9 cellular contexts compared by ENCODE assay signal in the genomic region with DNA sequence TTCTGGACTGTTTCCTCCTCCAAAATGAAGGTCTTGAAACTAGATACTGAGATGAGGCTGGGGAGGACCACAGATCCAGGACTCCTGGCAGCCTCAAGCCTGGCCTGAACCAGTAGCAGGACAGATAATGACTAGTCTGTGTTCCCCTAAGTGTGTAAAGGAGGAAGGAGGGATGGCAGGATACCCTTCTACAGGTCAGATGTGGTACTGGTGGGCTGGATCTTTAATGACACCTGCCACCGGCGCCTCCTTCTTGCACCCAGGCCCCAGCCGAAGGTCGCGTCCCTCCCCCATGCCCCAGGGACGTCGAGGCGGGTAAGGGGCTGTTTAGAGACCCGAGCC. TPM values are rescaled to one million over a fixed set of nuclear protein-coding genes. Genes with fewer than 3 reads are reported as not detected.
A peak's percentile ranks its signal among the peaks of the same experiment; 100 is the strongest.
DNase-seq lines count a peak whose midpoint lies in the region; ATAC-seq, FAIRE-seq and TF ChIP-seq lines count a peak whose summit lies in the region.
"Had no signal": no experiment of that assay in that cellular context is flagged by ENCODE, and none has a peak within 500 bp of the region (broad histone marks: within the 10 kb centered on the region; RNA-seq: fewer than 3 reads in every experiment).

No MANE protein-coding gene starts in this region.

- H3K4me1 Mint-ChIP-seq in natural killer cell treated with Interleukin-12 subunit alpha and Interleukin-12 subunit beta and Interleukin-15 and Interleukin-18, amount 100 ng/mL, for 72 hours (ENCODE audit: low read depth in 2 of 2), result peaks cover 9 to 16% of the 10 kb centered on the region in 2 donors

- dilution Hi-C loops in endothelial cell of umbilical vein (cut with MboI; ENCODE audit: extremely low pct_ligation_motif_present, low sequenced_read_pairs), result no loop called here

- peaks cover 8% of the 10 kb centered on the region for H3K4me1 ChIP-seq in Panc1 (ENCODE audit: control insufficient read depth, insufficient read depth, low read length)
- peaks cover 12% of the 10 kb centered on the region for H3K4me1 ChIP-seq in endothelial cell of umbilical vein (ENCODE audit: control insufficient read depth, extremely low read depth, insufficient read depth, low read length)

- DNase-seq in GM20000 (ENCODE audit: low spot score) (peak; percentile 42), Panc1 (ENCODE audit: low read depth, low spot score) (no peak), endothelial cell of umbilical vein (ENCODE audit: low read depth, low spot score) (peak; percentile 14), LoVo (ENCODE audit: low spot score) (no peak), DMS114 treated with DMSO at 0.1 percent for 48 hours (lab: John Stamatoyannopoulos, UW; ENCODE audit: unreplicated experiment) (no peak), NCI-H2171 (lab: John Stamatoyannopoulos, UW) (no peak)
- DNase-seq in natural killer cell treated with Interleukin-12 subunit alpha and Interleukin-12 subunit beta and Interleukin-15 and Interleukin-18, amount 100 ng/mL, for 72 hours (ENCODE audit: low spot score), result no peak

- in situ Hi-C loops in Panc1 (cut with HindIII; ENCODE audit: low pct_unique_long_range_greater_than_20kb, low sequenced_read_pairs), result no loop called here

- no peaks in the 10 kb centered on the region for H3K27me3 Mint-ChIP-seq in natural killer cell treated with Interleukin-12 subunit alpha and Interleukin-12 subunit beta and Interleukin-15 and Interleukin-18, amount 100 ng/mL, for 72 hours

- H3K9me3 ChIP-seq in Panc1 (ENCODE audit: control insufficient read depth, insufficient read depth, low read depth, low read length), result no peaks in the 10 kb centered on the region
- no peaks in the 10 kb centered on the region for H3K9me3 ChIP-seq in endothelial cell of umbilical vein (replicated peaks; ENCODE audit: control insufficient read depth, insufficient read depth, low read length)

- no peak overlapping the region for H2AFZ ChIP-seq in endothelial cell of umbilical vein (ENCODE audit: low read depth, low read length)

- CTCF ChIA-PET in Panc1 (lab: Charles Lee), result no interaction called here
- CTCF ChIA-PET in endothelial cell of umbilical vein (lab: Charles Lee), result interaction anchor here (0.7 to 2.5 kb wide), 6 partner anchors 13 to 329 kb away, joined by 3 to 19 read pairs (median 8); a partner anchor contains a TSS

- no peak for TF ChIP-seq CTCF in GM20000 (IDR thresholded peaks at IDR 0.05; ENCODE audit: extremely low read depth, missing control alignments)
- TF ChIP-seq CTCF in Panc1 (IDR thresholded peaks at IDR 0.05), result no peak
- TF ChIP-seq CTCF in endothelial cell of umbilical vein (IDR thresholded peaks at IDR 0.05; ENCODE audit: extremely low read depth in 1 of 2, insufficient read depth in 1 of 2, low read depth in 1 of 2, low read length in 2 of 2), result no peak

- no peaks in the 10 kb centered on the region for H3K36me3 Mint-ChIP-seq in natural killer cell treated with Interleukin-12 subunit alpha and Interleukin-12 subunit beta and Interleukin-15 and Interleukin-18, amount 100 ng/mL, for 72 hours

- peak overlapping the region; percentile 72 for H3K4me2 ChIP-seq in endothelial cell of umbilical vein (ENCODE audit: insufficient read depth, low read length)

- peak overlapping the region; percentile 65 for H3K9ac ChIP-seq in endothelial cell of umbilical vein (replicated peaks; ENCODE audit: extremely low read depth, insufficient read depth, low read length)

- peaks cover 14% of the 10 kb centered on the region for H3K79me2 ChIP-seq in endothelial cell of umbilical vein (ENCODE audit: control insufficient read depth, insufficient read depth, low read length)

- intact Hi-C loops in Panc1 (cut with micrococcal nuclease; ENCODE audit: unreplicated experiment), result no loop called here
- intact Hi-C loops in endothelial cell of umbilical vein (cut with micrococcal nuclease), result loop anchor here (1.0 to 2.0 kb wide), 3 partner anchors 13 to 25 kb away; a partner anchor contains a TSS

- TF ChIP-seq POLR2A in endothelial cell of umbilical vein (IDR thresholded peaks at IDR 0.05; ENCODE audit: low read depth, low read length), result no peak

- no TSS peak for BruUV-seq in Panc1 (replicated peaks; lab: Mats Ljungman, UMichigan)
- BruUV-seq in endothelial cell of umbilical vein (replicated peaks; lab: Mats Ljungman, UMichigan), result TSS peak; percentile 0

- H3K27ac ChIP-seq in Panc1 (ENCODE audit: low read length), result peak overlapping the region; percentile 92
- H3K27ac ChIP-seq in endothelial cell of umbilical vein (ENCODE audit: insufficient read depth, low read depth, low read length), result peak overlapping the region; percentile 58

- ATAC-seq in Panc1 (no peak), HG02623 (IDR thresholded peaks at IDR 0.05; ENCODE audit: unreplicated experiment) (no peak)
- no peak for ATAC-seq in natural killer cell treated with Interleukin-12 subunit alpha and Interleukin-12 subunit beta and Interleukin-15 and Interleukin-18, amount 100 ng/mL, for 72 hours

- no peaks in the 10 kb centered on the region for H3K9me1 ChIP-seq in endothelial cell of umbilical vein (replicated peaks; ENCODE audit: control insufficient read depth, extremely low read depth, insufficient read depth, low read length)

- peak overlapping the region; percentile 89 for H3K4me3 Mint-ChIP-seq in natural killer cell treated with Interleukin-12 subunit alpha and Interleukin-12 subunit beta and Interleukin-15 and Interleukin-18, amount 100 ng/mL, for 72 hours

- peak overlapping the region; percentile 70 to 89 for H3K27ac Mint-ChIP-seq in natural killer cell treated with Interleukin-12 subunit alpha and Interleukin-12 subunit beta and Interleukin-15 and Interleukin-18, amount 100 ng/mL, for 72 hours

- H3K36me3 ChIP-seq in Panc1 (ENCODE audit: control insufficient read depth, insufficient read depth, low read length) (no peaks in the 10 kb centered on the region; the same call in 1 of the 2 replicates), endothelial cell of umbilical vein (ENCODE audit: control insufficient read depth in 2 of 2, extremely low read depth in 1 of 2, insufficient read depth in 2 of 2, low read length in 2 of 2) (peaks cover 7 to 68% of the 10 kb centered on the region in 2 experiments)

- H3K27me3 ChIP-seq in Panc1 (ENCODE audit: control insufficient read depth, insufficient read depth, low read length) (no peaks in the 10 kb centered on the region), endothelial cell of umbilical vein (ENCODE audit: control insufficient read depth in 2 of 2, insufficient read depth in 2 of 2, low read length in 2 of 2) (no peaks in the 10 kb centered on the region)

- POLR2A ChIA-PET in Panc1 (lab: Charles Lee), result no interaction called here
- POLR2A ChIA-PET in endothelial cell of umbilical vein (lab: Charles Lee), result no interaction called here

- FAIRE-seq in endothelial cell of umbilical vein (lab: Jason Lieb, UNC), result no peak

- H3K9me3 Mint-ChIP-seq in natural killer cell treated with Interleukin-12 subunit alpha and Interleukin-12 subunit beta and Interleukin-15 and Interleukin-18, amount 100 ng/mL, for 72 hours, result no peaks in the 10 kb centered on the region

- H3K4me3 ChIP-seq in Panc1 (ENCODE audit: low read depth in 2 of 2, low read length in 2 of 2) (peak overlapping the region; percentile 83 to 85), endothelial cell of umbilical vein (replicated peaks in 1 of 3; ENCODE audit: insufficient read depth in 1 of 3, low read depth in 1 of 3, low read length in 3 of 3) (peak overlapping the region; percentile 44 to 71 (median 65))

- no peaks in the 10 kb centered on the region for H4K20me1 ChIP-seq in endothelial cell of umbilical vein (replicated peaks; ENCODE audit: control insufficient read depth, extremely low read depth, insufficient read depth, low read length)

RNA-seq across cellular contexts. Expression of a gene that starts 0.6 kb away (rescaled TPM):
- 60.6 TPM for total RNA-seq in Panc1 (2021; ENCODE audit: unreplicated experiment)
- 40.7 TPM for polyA plus RNA-seq in Panc1 (2012; ENCODE audit: insufficient read length)
- total RNA-seq in endothelial cell of umbilical vein, result 39.1 and 42.2 TPM in 2 replicates
- 31.3 and 36.8 TPM in 2 replicates for polyA plus RNA-seq in endothelial cell of umbilical vein
- polyA plus RNA-seq in endothelial cell of umbilical vein (2011; cell fraction: cytosol; rRNA removed), result 23.3 and 25.3 TPM in 2 replicates
- 82.3 and 94.1 TPM in 2 replicates for polyA plus RNA-seq in endothelial cell of umbilical vein (2011; cell fraction: nucleus; rRNA removed)
- 16.8 and 22.3 TPM in 2 replicates for polyA plus RNA-seq in endothelial cell of umbilical vein (2012)
- 64.9 and 87.8 TPM in 2 replicates for polyA minus RNA-seq in endothelial cell of umbilical vein
- 46.7 TPM for polyA minus RNA-seq in endothelial cell of umbilical vein (2011; cell fraction: cytosol; rRNA and poly(A)+ RNA removed)
- polyA minus RNA-seq in endothelial cell of umbilical vein (2011; cell fraction: nucleus; rRNA and poly(A)+ RNA removed), result 22.6 and 24.7 TPM in 2 replicates
- total RNA-seq in natural killer cell treated with Interleukin-12 subunit alpha and Interleukin-12 subunit beta and Interleukin-15 and Interleukin-18, amount 100 ng/mL, for 72 hours, result 10 to 100 TPM; 54.4 to 65.0 TPM

RNA-seq across cellular contexts. Expression of a gene that starts 12.8 kb away (rescaled TPM):
- total RNA-seq in Panc1 (2021; ENCODE audit: unreplicated experiment) (189 TPM), endothelial cell of umbilical vein (374 and 423 TPM in 2 replicates)
- 252 TPM for polyA plus RNA-seq in Panc1 (2012; ENCODE audit: insufficient read length)
- polyA plus RNA-seq in endothelial cell of umbilical vein, result 744 and 764 TPM in 2 replicates
- 276 and 317 TPM in 2 replicates for polyA plus RNA-seq in endothelial cell of umbilical vein (2011; cell fraction: cytosol; rRNA removed)
- polyA plus RNA-seq in endothelial cell of umbilical vein (2011; cell fraction: nucleus; rRNA removed), result 2,834 and 3,705 TPM in 2 replicates
- polyA plus RNA-seq in endothelial cell of umbilical vein (2012), result 291 and 300 TPM in 2 replicates
- 1,085 and 1,182 TPM in 2 replicates for polyA minus RNA-seq in endothelial cell of umbilical vein
- polyA minus RNA-seq in endothelial cell of umbilical vein (2011; cell fraction: cytosol; rRNA and poly(A)+ RNA removed), result 1.6 TPM
- polyA minus RNA-seq in endothelial cell of umbilical vein (2011; cell fraction: nucleus; rRNA and poly(A)+ RNA removed), result 489 and 637 TPM in 2 replicates
- total RNA-seq in natural killer cell treated with Interleukin-12 subunit alpha and Interleukin-12 subunit beta and Interleukin-15 and Interleukin-18, amount 100 ng/mL, for 72 hours, result not detected
- total RNA-seq: activated CD8-positive, alpha-beta memory T cell treated with anti-CD3 and anti-CD28 coated beads for 36 hours had no signal

RNA-seq across cellular contexts. Expression of a gene that starts 15.5 kb away (rescaled TPM):
- total RNA-seq in Panc1 (2021; ENCODE audit: unreplicated experiment) (186 TPM), endothelial cell of umbilical vein (261 and 285 TPM in 2 replicates)
- 232 TPM for polyA plus RNA-seq in Panc1 (2012; ENCODE audit: insufficient read length)
- 434 and 477 TPM in 2 replicates for polyA plus RNA-seq in endothelial cell of umbilical vein
- 308 and 315 TPM in 2 replicates for polyA plus RNA-seq in endothelial cell of umbilical vein (2011; cell fraction: cytosol; rRNA removed)
- 681 and 803 TPM in 2 replicates for polyA plus RNA-seq in endothelial cell of umbilical vein (2011; cell fraction: nucleus; rRNA removed)
- polyA plus RNA-seq in endothelial cell of umbilical vein (2012), result 288 and 313 TPM in 2 replicates
- 280 and 284 TPM in 2 replicates for polyA minus RNA-seq in endothelial cell of umbilical vein
- 116 TPM for polyA minus RNA-seq in endothelial cell of umbilical vein (2011; cell fraction: cytosol; rRNA and poly(A)+ RNA removed)
- polyA minus RNA-seq in endothelial cell of umbilical vein (2011; cell fraction: nucleus; rRNA and poly(A)+ RNA removed), result 156 and 170 TPM in 2 replicates
- total RNA-seq in natural killer cell treated with Interleukin-12 subunit alpha and Interleukin-12 subunit beta and Interleukin-15 and Interleukin-18, amount 100 ng/mL, for 72 hours, result 100 to 1,000 TPM; 207 to 261 TPM

RNA-seq across cellular contexts. Expression of a gene that starts 26.2 kb away (rescaled TPM):
- total RNA-seq in Panc1 (2021; ENCODE audit: unreplicated experiment) (79.9 TPM), endothelial cell of umbilical vein (106 and 116 TPM in 2 replicates)
- polyA plus RNA-seq in Panc1 (2012; ENCODE audit: insufficient read length), result 53.5 TPM
- polyA plus RNA-seq in endothelial cell of umbilical vein, result 89.6 and 89.7 TPM in 2 replicates
- 67.2 and 68.2 TPM in 2 replicates for polyA plus RNA-seq in endothelial cell of umbilical vein (2011; cell fraction: cytosol; rRNA removed)
- polyA plus RNA-seq in endothelial cell of umbilical vein (2011; cell fraction: nucleus; rRNA removed), result 306 and 324 TPM in 2 replicates
- polyA plus RNA-seq in endothelial cell of umbilical vein (2012), result 41.5 and 50.0 TPM in 2 replicates
- polyA minus RNA-seq in endothelial cell of umbilical vein, result 145 and 152 TPM in 2 replicates
- 66.4 TPM for polyA minus RNA-seq in endothelial cell of umbilical vein (2011; cell fraction: cytosol; rRNA and poly(A)+ RNA removed)
- polyA minus RNA-seq in endothelial cell of umbilical vein (2011; cell fraction: nucleus; rRNA and poly(A)+ RNA removed), result 67.8 and 109 TPM in 2 replicates
- 100 to 1,000 TPM; 127 to 145 TPM for total RNA-seq in natural killer cell treated with Interleukin-12 subunit alpha and Interleukin-12 subunit beta and Interleukin-15 and Interleukin-18, amount 100 ng/mL, for 72 hours

RNA-seq across cellular contexts. Expression of a gene that starts 46.1 kb away (rescaled TPM):
- total RNA-seq in Panc1 (2021; ENCODE audit: unreplicated experiment) (14.1 TPM), endothelial cell of umbilical vein (20.3 and 23.5 TPM in 2 replicates)
- polyA plus RNA-seq in Panc1 (2012; ENCODE audit: insufficient read length), result 19.7 TPM
- 41.6 and 48.7 TPM in 2 replicates for polyA plus RNA-seq in endothelial cell of umbilical vein
- polyA plus RNA-seq in endothelial cell of umbilical vein (2011; cell fraction: cytosol; rRNA removed), result 28.4 and 32.7 TPM in 2 replicates
- polyA plus RNA-seq in endothelial cell of umbilical vein (2011; cell fraction: nucleus; rRNA removed), result 17.0 and 18.3 TPM in 2 replicates
- polyA plus RNA-seq in endothelial cell of umbilical vein (2012), result 14.6 and 16.1 TPM in 2 replicates
- polyA minus RNA-seq in endothelial cell of umbilical vein, result 36.0 and 41.9 TPM in 2 replicates
- polyA minus RNA-seq in endothelial cell of umbilical vein (2011; cell fraction: cytosol; rRNA and poly(A)+ RNA removed), result 18.5 TPM
- 25.8 and 29.7 TPM in 2 replicates for polyA minus RNA-seq in endothelial cell of umbilical vein (2011; cell fraction: nucleus; rRNA and poly(A)+ RNA removed)
- 10 to 100 TPM; 21.0 to 24.7 TPM for total RNA-seq in natural killer cell treated with Interleukin-12 subunit alpha and Interleukin-12 subunit beta and Interleukin-15 and Interleukin-18, amount 100 ng/mL, for 72 hours

Comparison
In these comparisons a context has a peak if more than half of its experiments do, and no peak if none do; other contexts are left out.
1. DNase-seq: peak in GM20000 (single experiment) and endothelial cell of umbilical vein (single experiment); none in Panc1 (single experiment), natural killer cell treated with Interleukin-12 subunit alpha and Interleukin-12 subunit beta and Interleukin-15 and Interleukin-18, amount 100 ng/mL, for 72 hours (single experiment), LoVo (single experiment), DMS114 treated with DMSO at 0.1 percent for 48 hours (single experiment) and NCI-H2171 (single experiment).
2. RNA of a gene that starts 12.8 kb away (total RNA-seq): 374 to 423 TPM in endothelial cell of umbilical vein and 189 TPM in Panc1 (single experiment); not detected in natural killer cell treated with Interleukin-12 subunit alpha and Interleukin-12 subunit beta and Interleukin-15 and Interleukin-18, amount 100 ng/mL, for 72 hours; every median in the first group is over 100 times any median in the second.